ENCODE assay signal across 12 cellular contexts in the genomic region with DNA sequence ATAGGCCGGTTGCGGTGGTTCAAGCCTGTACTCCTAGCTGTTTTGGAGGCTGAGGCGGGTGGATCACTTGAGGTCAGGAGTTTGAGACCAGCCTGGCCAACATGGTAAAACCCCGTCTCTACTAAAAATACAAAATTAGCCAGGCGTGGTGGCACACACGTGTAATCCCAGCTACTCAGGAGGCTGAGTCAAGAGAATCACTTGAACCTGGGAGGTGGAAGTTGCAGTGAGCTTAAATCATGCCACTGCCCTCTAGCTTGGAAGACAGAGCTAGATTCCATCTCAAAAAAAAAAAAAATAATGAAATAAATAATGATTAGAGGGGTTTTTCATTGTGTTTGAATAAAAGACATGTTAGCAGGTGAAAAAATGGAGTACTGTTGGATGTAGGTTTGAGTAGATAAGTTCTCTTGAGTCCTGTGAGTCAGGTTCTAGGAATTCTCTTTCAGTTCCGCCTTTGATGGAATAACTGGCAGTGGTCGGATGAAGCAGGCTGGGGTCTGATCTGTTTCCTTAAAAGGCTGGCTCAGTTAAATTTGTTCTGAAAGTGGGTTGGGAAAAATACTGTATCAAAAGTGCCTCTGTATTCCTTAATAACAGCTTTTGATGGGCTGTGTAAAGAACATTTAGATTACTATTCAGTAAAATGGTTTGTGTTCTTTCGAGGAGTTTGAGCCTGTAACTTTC.
DNase-seq lines count a peak whose midpoint lies in the region; ATAC-seq and TF ChIP-seq lines count a peak whose summit lies in the region.
"Had no signal": no experiment of that assay in that cellular context is flagged by ENCODE, and none has a peak within 500 bp of the region (broad histone marks: within the 10 kb centered on the region; RNA-seq: fewer than 3 reads in every experiment).

No MANE protein-coding gene starts in this region.

- no peak for TF ChIP-seq CTCF in WTC11 (IDR thresholded peaks at IDR 0.05)

- H3K36me3 Mint-ChIP-seq in WTC11: no peaks in the 10 kb centered on the region; the same call in 1 of the 2 replicates

- intact Hi-C loops in sciatic nerve (cut with DNase I): loop anchor here (10.0 kb wide), 1 partner anchor 305 kb away; no protein-coding TSS in a partner anchor

- H3K27me3 Mint-ChIP-seq in WTC11 (ENCODE audit: low read depth): no peaks in the 10 kb centered on the region
- H3K27me3 Mint-ChIP-seq: activated CD8-positive, alpha-beta T cell treated with anti-CD3 and anti-CD28 coated beads for 36 hours; CD4-positive, alpha-beta memory T cell; dendritic cell treated with granulocyte-macrophage colony-stimulating factor and Interleukin-4, amounts not matched to agents 40 ng/mL and 50 ng/mL, for 4 days; IgD-negative memory B cell had no signal

- H3K4me3 Mint-ChIP-seq in WTC11: no peak overlapping the region
- H3K4me3 Mint-ChIP-seq: activated CD8-positive, alpha-beta T cell treated with anti-CD3 and anti-CD28 coated beads for 36 hours; CD4-positive, alpha-beta memory T cell; dendritic cell treated with granulocyte-macrophage colony-stimulating factor and Interleukin-4, amounts not matched to agents 40 ng/mL and 50 ng/mL, for 4 days; IgD-negative memory B cell had no signal

- no peak for ATAC-seq in WTC11
- ATAC-seq in sciatic nerve: peak; percentile 57
- ATAC-seq in GM21367 (IDR thresholded peaks at IDR 0.05; ENCODE audit: unreplicated experiment): no peak
- ATAC-seq in GM21717 (IDR thresholded peaks at IDR 0.05; ENCODE audit: unreplicated experiment): no peak
- ATAC-seq: activated CD8-positive, alpha-beta T cell treated with anti-CD3 and anti-CD28 coated beads for 36 hours had no signal

- peak overlapping the region; percentile 34; the same call in 1 of the 2 replicates for H3K27ac Mint-ChIP-seq in WTC11
- H3K27ac Mint-ChIP-seq: activated CD8-positive, alpha-beta T cell treated with anti-CD3 and anti-CD28 coated beads for 36 hours; dendritic cell treated with granulocyte-macrophage colony-stimulating factor and Interleukin-4, amounts not matched to agents 40 ng/mL and 50 ng/mL, for 4 days; IgD-negative memory B cell had no signal

- no peaks in the 10 kb centered on the region for H3K9me3 Mint-ChIP-seq in WTC11
- H3K9me3 Mint-ChIP-seq: activated CD8-positive, alpha-beta T cell treated with anti-CD3 and anti-CD28 coated beads for 36 hours; CD4-positive, alpha-beta memory T cell; dendritic cell treated with granulocyte-macrophage colony-stimulating factor and Interleukin-4, amounts not matched to agents 40 ng/mL and 50 ng/mL, for 4 days; IgD-negative memory B cell had no signal

- H3K4me1 Mint-ChIP-seq in WTC11: no peaks in the 10 kb centered on the region

- CTCF ChIA-PET in WTC11 (lab: Charles Lee): no interaction called here

- POLR2A ChIA-PET in WTC11 (lab: Charles Lee): interaction anchor here (0.8 kb wide), 1 partner anchor 741 kb away, joined by 3 read pairs; no protein-coding TSS in a partner anchor

- DNase-seq in GM03348 (ENCODE audit: low spot score) (peak; percentile 51), WTC11 (ENCODE audit: low spot score) (no peak), foreskin melanocyte (peak; percentile 71), sciatic nerve (ENCODE audit: low spot score) (no peak), cerebellar nuclear complex (lab: John Stamatoyannopoulos, UW) (no peak), NOMO-1 treated with dmso at 0.1 percent for 144 hours (lab: John Stamatoyannopoulos, UW; ENCODE audit: unreplicated experiment) (no peak)
- DNase-seq: activated CD8-positive, alpha-beta T cell treated with anti-CD3 and anti-CD28 coated beads for 36 hours; CD4-positive, alpha-beta memory T cell had no signal

TF ChIP-seq in WTC11, 78 proteins besides CTCF, POLR2A, EP300 and RAD21 (continues in another document):
- TF ChIP-seq GABPB1 (CRISPR knock-in tag; IDR thresholded peaks at IDR 0.05) (no peak), ZNF219 (CRISPR knock-in tag; IDR thresholded peaks at IDR 0.05; ENCODE audit: borderline replicate concordance) (no peak), ZNF263 (CRISPR knock-in tag; IDR thresholded peaks at IDR 0.05; ENCODE audit: low read depth) (no peak), RELA (CRISPR knock-in tag; IDR thresholded peaks at IDR 0.05; ENCODE audit: borderline replicate concordance) (no peak)
- TF ChIP-seq, protein P1, sequence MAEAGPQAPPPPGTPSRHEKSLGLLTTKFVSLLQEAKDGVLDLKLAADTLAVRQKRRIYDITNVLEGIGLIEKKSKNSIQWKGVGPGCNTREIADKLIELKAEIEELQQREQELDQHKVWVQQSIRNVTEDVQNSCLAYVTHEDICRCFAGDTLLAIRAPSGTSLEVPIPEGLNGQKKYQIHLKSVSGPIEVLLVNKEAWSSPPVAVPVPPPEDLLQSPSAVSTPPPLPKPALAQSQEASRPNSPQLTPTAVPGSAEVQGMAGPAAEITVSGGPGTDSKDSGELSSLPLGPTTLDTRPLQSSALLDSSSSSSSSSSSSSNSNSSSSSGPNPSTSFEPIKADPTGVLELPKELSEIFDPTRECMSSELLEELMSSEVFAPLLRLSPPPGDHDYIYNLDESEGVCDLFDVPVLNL (CRISPR knock-in tag; IDR thresholded peaks at IDR 0.05; ENCODE audit: borderline replicate concordance, low read depth): no peak
- TF ChIP-seq, protein P2, sequence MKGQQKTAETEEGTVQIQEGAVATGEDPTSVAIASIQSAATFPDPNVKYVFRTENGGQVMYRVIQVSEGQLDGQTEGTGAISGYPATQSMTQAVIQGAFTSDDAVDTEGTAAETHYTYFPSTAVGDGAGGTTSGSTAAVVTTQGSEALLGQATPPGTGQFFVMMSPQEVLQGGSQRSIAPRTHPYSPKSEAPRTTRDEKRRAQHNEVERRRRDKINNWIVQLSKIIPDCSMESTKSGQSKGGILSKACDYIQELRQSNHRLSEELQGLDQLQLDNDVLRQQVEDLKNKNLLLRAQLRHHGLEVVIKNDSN (CRISPR knock-in tag; IDR thresholded peaks at IDR 0.05): no peak
- TF ChIP-seq, protein P3, sequence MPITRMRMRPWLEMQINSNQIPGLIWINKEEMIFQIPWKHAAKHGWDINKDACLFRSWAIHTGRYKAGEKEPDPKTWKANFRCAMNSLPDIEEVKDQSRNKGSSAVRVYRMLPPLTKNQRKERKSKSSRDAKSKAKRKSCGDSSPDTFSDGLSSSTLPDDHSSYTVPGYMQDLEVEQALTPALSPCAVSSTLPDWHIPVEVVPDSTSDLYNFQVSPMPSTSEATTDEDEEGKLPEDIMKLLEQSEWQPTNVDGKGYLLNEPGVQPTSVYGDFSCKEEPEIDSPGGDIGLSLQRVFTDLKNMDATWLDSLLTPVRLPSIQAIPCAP (CRISPR knock-in tag; IDR thresholded peaks at IDR 0.05): no peak
- TF ChIP-seq, protein P4, sequence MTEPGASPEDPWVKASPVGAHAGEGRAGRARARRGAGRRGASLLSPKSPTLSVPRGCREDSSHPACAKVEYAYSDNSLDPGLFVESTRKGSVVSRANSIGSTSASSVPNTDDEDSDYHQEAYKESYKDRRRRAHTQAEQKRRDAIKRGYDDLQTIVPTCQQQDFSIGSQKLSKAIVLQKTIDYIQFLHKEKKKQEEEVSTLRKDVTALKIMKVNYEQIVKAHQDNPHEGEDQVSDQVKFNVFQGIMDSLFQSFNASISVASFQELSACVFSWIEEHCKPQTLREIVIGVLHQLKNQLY (CRISPR knock-in tag; IDR thresholded peaks at IDR 0.05): no peak
- TF ChIP-seq, protein P5, sequence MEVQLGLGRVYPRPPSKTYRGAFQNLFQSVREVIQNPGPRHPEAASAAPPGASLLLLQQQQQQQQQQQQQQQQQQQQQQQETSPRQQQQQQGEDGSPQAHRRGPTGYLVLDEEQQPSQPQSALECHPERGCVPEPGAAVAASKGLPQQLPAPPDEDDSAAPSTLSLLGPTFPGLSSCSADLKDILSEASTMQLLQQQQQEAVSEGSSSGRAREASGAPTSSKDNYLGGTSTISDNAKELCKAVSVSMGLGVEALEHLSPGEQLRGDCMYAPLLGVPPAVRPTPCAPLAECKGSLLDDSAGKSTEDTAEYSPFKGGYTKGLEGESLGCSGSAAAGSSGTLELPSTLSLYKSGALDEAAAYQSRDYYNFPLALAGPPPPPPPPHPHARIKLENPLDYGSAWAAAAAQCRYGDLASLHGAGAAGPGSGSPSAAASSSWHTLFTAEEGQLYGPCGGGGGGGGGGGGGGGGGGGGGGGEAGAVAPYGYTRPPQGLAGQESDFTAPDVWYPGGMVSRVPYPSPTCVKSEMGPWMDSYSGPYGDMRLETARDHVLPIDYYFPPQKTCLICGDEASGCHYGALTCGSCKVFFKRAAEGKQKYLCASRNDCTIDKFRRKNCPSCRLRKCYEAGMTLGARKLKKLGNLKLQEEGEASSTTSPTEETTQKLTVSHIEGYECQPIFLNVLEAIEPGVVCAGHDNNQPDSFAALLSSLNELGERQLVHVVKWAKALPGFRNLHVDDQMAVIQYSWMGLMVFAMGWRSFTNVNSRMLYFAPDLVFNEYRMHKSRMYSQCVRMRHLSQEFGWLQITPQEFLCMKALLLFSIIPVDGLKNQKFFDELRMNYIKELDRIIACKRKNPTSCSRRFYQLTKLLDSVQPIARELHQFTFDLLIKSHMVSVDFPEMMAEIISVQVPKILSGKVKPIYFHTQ (CRISPR knock-in tag; IDR thresholded peaks at IDR 0.05): no peak

Comparison
In these comparisons a context has a peak if more than half of its experiments do, and no peak if none do; other contexts are left out.
1. DNase-seq: peak in GM03348 (single experiment) and foreskin melanocyte (single experiment); none in WTC11 (single experiment), sciatic nerve (single experiment), cerebellar nuclear complex (0 of 2) and NOMO-1 treated with dmso at 0.1 percent for 144 hours (single experiment).